ENCODE assay signal across 8 cellular contexts in genomic region chr16:48623304-48624016, GRCh38. TPM values are rescaled to one million over a fixed set of nuclear protein-coding genes. Genes with fewer than 3 reads are reported as not detected.
A peak's percentile ranks its signal among the peaks of the same experiment; 100 is the strongest.
DNase-seq lines count a peak whose midpoint lies in the region; ATAC-seq and TF ChIP-seq lines count a peak whose summit lies in the region.

No MANE protein-coding gene starts in this region.

- peak; percentile 82 for DNase-seq in GM10266 (ENCODE audit: extremely low spot score)
- peak; percentile 88 for DNase-seq in HFFc6
- DNase-seq in NB4 (ENCODE audit: low read depth): peak; percentile 87
- peak; percentile 50 to 85 (median 74) for DNase-seq in T-cell
- peak; percentile 84 for DNase-seq in left ventricle myocardium inferior
- DNase-seq in prostate gland (ENCODE audit: low spot score): peak; percentile 78
- DNase-seq in uterus: peak; percentile 65 to 85

- H3K9me3 Mint-ChIP-seq in HFFc6: no peaks in the 10 kb centered on the region
- no peaks in the 10 kb centered on the region for H3K9me3 Mint-ChIP-seq in T-cell

- TF ChIP-seq CTCF in GM10266 (IDR thresholded peaks at IDR 0.05; ENCODE audit: control insufficient read depth, insufficient read depth, low read depth, missing control alignments) (peak; percentile 100), HFFc6 (IDR thresholded peaks at IDR 0.05) (peak; percentile 97), NB4 (IDR thresholded peaks at IDR 0.05; ENCODE audit: low read depth, low read length) (peak; percentile 98), left ventricle myocardium inferior (IDR thresholded peaks at IDR 0.05; ENCODE audit: borderline replicate concordance) (peak; percentile 100), prostate gland (IDR thresholded peaks at IDR 0.05) (peak; percentile 90 to 98 (median 96)), uterus (IDR thresholded peaks at IDR 0.05) (peak; percentile 95 to 99 (median 98))

- H3K9me3 ChIP-seq in left ventricle myocardium inferior (replicated peaks) (no peaks in the 10 kb centered on the region), prostate gland (no peaks in the 10 kb centered on the region), uterus (no peaks in the 10 kb centered on the region)

- peak overlapping the region; percentile 91 for H3K4me3 Mint-ChIP-seq in HFFc6
- H3K4me3 Mint-ChIP-seq in T-cell: peak overlapping the region; percentile 72 to 81 (median 78)

- no peak for TF ChIP-seq POLR2A in NB4 (IDR thresholded peaks at IDR 0.05; ENCODE audit: extremely low read depth, insufficient read length)
- peak; percentile 34 for TF ChIP-seq POLR2A in prostate gland (IDR thresholded peaks at IDR 0.05)
- no peak for TF ChIP-seq POLR2A in uterus (IDR thresholded peaks at IDR 0.05)

- POLR2A ChIA-PET in T-cell (lab: Charles Lee): interaction anchor here (0.6 to 1.6 kb wide), 8 partner anchors 10 to 269 kb away, joined by 3 to 12 read pairs (median 4); no protein-coding TSS in a partner anchor

- intact Hi-C loops in left ventricle myocardium inferior (cut with micrococcal nuclease) (loop anchor here (5.0 to 10.0 kb wide), 2 partner anchors 66 to 269 kb away; no protein-coding TSS in a partner anchor), prostate gland (cut with DNase I) (loop anchor here (5.0 to 10.0 kb wide), 2 partner anchors 266 to 379 kb away; partner anchors contain the start of genes ABCC11 and LONP2), uterus (cut with DNase I; ENCODE audit: low total_unique reads) (loop anchor here (10.0 kb wide), 1 partner anchor 269 kb away; no protein-coding TSS in a partner anchor)

- no peaks in the 10 kb centered on the region for H3K36me3 Mint-ChIP-seq in HFFc6 (ENCODE audit: low read depth)
- no peaks in the 10 kb centered on the region for H3K36me3 Mint-ChIP-seq in T-cell

- peak; percentile 97 to 98 (median 98) for ATAC-seq in T-cell (replicated peaks in 1 of 4)

- H3K27me3 Mint-ChIP-seq in HFFc6 (ENCODE audit: insufficient read depth) (peaks cover 5% of the 10 kb centered on the region; the same call in 1 of the 2 replicates), T-cell (no peaks in the 10 kb centered on the region)

- peak overlapping the region; percentile 63 for H3K4me3 ChIP-seq in NB4 (ENCODE audit: low read depth, low read length)
- H3K4me3 ChIP-seq in left ventricle myocardium inferior: peak overlapping the region; percentile 70
- H3K4me3 ChIP-seq in prostate gland: peak overlapping the region; percentile 20 to 33
- peak overlapping the region; percentile 34 to 35 for H3K4me3 ChIP-seq in uterus

- H3K27ac ChIP-seq in angular gyrus (ENCODE audit: low read depth, low read length) (peak overlapping the region; percentile 48), left ventricle myocardium inferior (replicated peaks) (peak overlapping the region; percentile 85), prostate gland (peak overlapping the region; percentile 34 to 55), uterus (peak overlapping the region; percentile 33 to 72)

- CTCF ChIA-PET in T-cell (lab: Charles Lee): interaction anchor here (0.5 to 3.9 kb wide), 61 partner anchors 9 to 1480 kb away, joined by 3 to 77 read pairs (median 4); partner anchors contain the start of genes N4BP1 (in 1 of the 2) and NETO2 (in 1 of the 2)

- H3K4me1 Mint-ChIP-seq in HFFc6 (ENCODE audit: low read depth): peaks cover 16% of the 10 kb centered on the region
- H3K4me1 Mint-ChIP-seq in T-cell: peaks cover 25 to 31% (median 26%) of the 10 kb centered on the region in 3 donors

- WGBS in prostate gland: 7% methylated on average over 35 of the region's 36 CpGs

- H3K27me3 ChIP-seq in left ventricle myocardium inferior (ENCODE audit: low read depth) (no peaks in the 10 kb centered on the region), prostate gland (replicated peaks; ENCODE audit: insufficient read depth) (no peaks in the 10 kb centered on the region), uterus (no peaks in the 10 kb centered on the region)

- H3K36me3 ChIP-seq in left ventricle myocardium inferior (no peaks in the 10 kb centered on the region), prostate gland (no peaks in the 10 kb centered on the region), uterus (no peaks in the 10 kb centered on the region)

- H3K27ac Mint-ChIP-seq in HFFc6 (peak overlapping the region; percentile 90), T-cell (peak overlapping the region; percentile 66)

- peaks cover 55% of the 10 kb centered on the region for H3K4me1 ChIP-seq in left ventricle myocardium inferior
- no peaks in the 10 kb centered on the region for H3K4me1 ChIP-seq in prostate gland (replicated peaks)
- peaks cover 0 to 6% of the 10 kb centered on the region in 2 donors for H3K4me1 ChIP-seq in uterus

RNA-seq across cellular contexts. Expression of gene N4BP1, which starts 13.5 kb away (rescaled TPM):
- total RNA-seq in HFFc6 (2021; fragmentation: NEBNext Ultra II Directional; extraction: Animal tissue kit (Norgen Biotek cat#: 25700)): 10 to 100 TPM; 18.6 to 30.3 (median 25.0) TPM
- 10 to 100 TPM; 49.5 to 91.7 (median 54.3) TPM for total RNA-seq in T-cell
- total RNA-seq in left ventricle myocardium inferior: 18.3 TPM
- 10 to 100 TPM; 26.1 to 26.3 TPM for total RNA-seq in prostate gland
- 10 to 100 TPM; 13.3 to 54.5 (median 44.3) TPM for total RNA-seq in uterus

Comparison
In these comparisons a context has a peak if more than half of its experiments do, and no peak if none do; other contexts are left out.
1. Peak in every context shown above with its lines: DNase-seq, ATAC-seq, H3K4me3 ChIP-seq and H3K27ac ChIP-seq.